In genomic region chr19:14006085-14006765, GRCh38 we compare ENCODE assay signal across 8 cellular contexts. TPM values are rescaled to one million over a fixed set of nuclear protein-coding genes. Genes with fewer than 3 reads are reported as not detected.
DNase-seq lines count a peak whose midpoint lies in the region; ATAC-seq and TF ChIP-seq lines count a peak whose summit lies in the region.

RFX1 (minus strand) TSS chr19:14006320; CDS start chr19:13993843, 12,477 bp downstream.

- H3K27ac ChIP-seq in caudate nucleus (ENCODE audit: low read depth, low read length) (peak within 1 kb of the TSS; percentile 100), smooth muscle cell (ENCODE audit: low read depth) (peak within 1 kb of the TSS; percentile 100)

- no peaks in the 10 kb centered on the region for H4K20me1 ChIP-seq in smooth muscle cell (ENCODE audit: low read depth)

- peak; percentile 78 for ATAC-seq in GM19023 (IDR thresholded peaks at IDR 0.05; ENCODE audit: unreplicated experiment)
- ATAC-seq in HG03354 (IDR thresholded peaks at IDR 0.05; ENCODE audit: poor library complexity, severe bottlenecking, unreplicated experiment) = peak; percentile 74

- H3K36me3 ChIP-seq in smooth muscle cell (ENCODE audit: low read depth) = no peaks in the 10 kb centered on the region

- no peaks in the 10 kb centered on the region for H3K9me3 ChIP-seq in smooth muscle cell (replicated peaks; ENCODE audit: low read depth)

- H3F3A ChIP-seq in smooth muscle cell (ENCODE audit: low read depth) = peaks cover 22% of the 10 kb centered on the region

- DNase-seq in AG04449 (ENCODE audit: low read depth, low spot score) = peak; percentile 100
- DNase-seq in NCI-H446 (lab: John Stamatoyannopoulos, UW) = peak; percentile 99 to 100
- peak; percentile 99 to 100 (median 100) for DNase-seq in activated CD4-positive, CD25-positive, alpha-beta regulatory T cell (lab: John Stamatoyannopoulos, UW)
- DNase-seq in caudate nucleus (lab: John Stamatoyannopoulos, UW) = peak; percentile 97 to 100 (median 99)
- DNase-seq in iPS-NIHi7 (ENCODE audit: extremely low spot score) = peak; percentile 88
- DNase-seq in smooth muscle cell (lab: John Stamatoyannopoulos, UW; ENCODE audit: unreplicated experiment) = peak; percentile 98

- H3K27me3 ChIP-seq in smooth muscle cell (ENCODE audit: low read depth) = no peaks in the 10 kb centered on the region

- H3K4me3 ChIP-seq in AG04449 (ENCODE audit: low read depth, low read length) = peak within 1 kb of the TSS; percentile 78
- H3K4me3 ChIP-seq in smooth muscle cell = peak within 1 kb of the TSS; percentile 82

- peak within 1 kb of the TSS; percentile 64 for H2AFZ ChIP-seq in smooth muscle cell (ENCODE audit: low read depth)

- peak within 1 kb of the TSS; percentile 87 for H3K4me2 ChIP-seq in smooth muscle cell

- peak within 1 kb of the TSS; percentile 100 for H3K9ac ChIP-seq in smooth muscle cell (ENCODE audit: low read depth)

- H3K79me2 ChIP-seq in smooth muscle cell (ENCODE audit: low read depth) = peaks cover 11% of the 10 kb centered on the region

- H3K4me1 ChIP-seq in smooth muscle cell (ENCODE audit: low read depth) = peaks cover 3% of the 10 kb centered on the region

- CTCF ChIA-PET in AG04449 (lab: Yijun Ruan, JAX) = interaction anchor here (0.7 to 1.4 kb wide), 3 partner anchors 26 to 123 kb away, joined by 3 to 5 read pairs (median 3); partner anchors contain the start of gene IL27RA

- TF ChIP-seq CTCF in AG04449 (IDR thresholded peaks at IDR 0.05; ENCODE audit: insufficient read depth, low read length, missing control alignments) (no peak), smooth muscle cell (IDR thresholded peaks at IDR 0.05; ENCODE audit: borderline replicate concordance, insufficient read depth, poor library complexity, severe bottlenecking) (no peak)

- POLR2A ChIA-PET in AG04449 (lab: Yijun Ruan, JAX) = interaction anchor here (0.6 to 1.1 kb wide), 4 partner anchors 9 to 131 kb away, joined by 3 to 4 read pairs (median 4); partner anchors contain the start of genes DCAF15 and IL27RA

- WGBS in smooth muscle cell (ENCODE audit: low lambda C conversion rate) = 2% methylated on average over 46 of the region's 58 CpGs

RNA-seq across cellular contexts. Expression of gene RFX1, which starts in this region (rescaled TPM):
- total RNA-seq in smooth muscle cell = 0.45 and 2.2 TPM in 2 replicates
- 2.2 and 2.8 TPM in 2 replicates for polyA plus RNA-seq in smooth muscle cell

Comparison
In these comparisons a context has a peak if more than half of its experiments do, and no peak if none do; other contexts are left out.
1. Peak in every context shown above with its lines: DNase-seq, ATAC-seq, H3K4me3 ChIP-seq and H3K27ac ChIP-seq.